Comparison of ENCODE assay signal across 10 cellular contexts in genomic region chr9:115944166-115944948, GRCh38.
DNase-seq lines count a peak whose midpoint lies in the region; ATAC-seq and TF ChIP-seq lines count a peak whose summit lies in the region.
"Had no signal": no experiment of that assay in that cellular context is flagged by ENCODE, and none has a peak within 500 bp of the region (broad histone marks: within the 10 kb centered on the region; RNA-seq: fewer than 3 reads in every experiment).

No MANE protein-coding gene starts in this region.

- no peaks in the 10 kb centered on the region for H3K9me3 ChIP-seq in breast epithelium
- H3K9me3 ChIP-seq in thymus (ENCODE audit: control insufficient read depth): no peaks in the 10 kb centered on the region

- H3K4me3 Mint-ChIP-seq in CD14-positive monocyte: no peak overlapping the region

- intact Hi-C loops in breast epithelium (cut with DNase I; ENCODE audit: low total_unique reads) (no loop called here), CD14-positive monocyte (cut with micrococcal nuclease) (no loop called here)

- H3K27ac ChIP-seq in breast epithelium (peak overlapping the region; percentile 77 to 87), thymus (ENCODE audit: low read depth) (peak overlapping the region; percentile 47)
- H3K27ac ChIP-seq: 22Rv1 had no signal

- H3K4me1 Mint-ChIP-seq in CD14-positive monocyte: no peaks in the 10 kb centered on the region

- H3K36me3 Mint-ChIP-seq in CD14-positive monocyte: no peaks in the 10 kb centered on the region

- 88% methylated on average over 10 of the region's 10 CpGs for WGBS in thymus

- TF ChIP-seq CTCF in breast epithelium (IDR thresholded peaks at IDR 0.05) (no peak), CD14-positive monocyte (IDR thresholded peaks at IDR 0.05) (no peak)

- H3K36me3 ChIP-seq in breast epithelium (no peaks in the 10 kb centered on the region), thymus (ENCODE audit: control insufficient read depth, insufficient read depth) (no peaks in the 10 kb centered on the region)

- H3K27me3 Mint-ChIP-seq in CD14-positive monocyte (ENCODE audit: low read depth in 3 of 3): peaks cover 0 to 2% (median 0%) of the 10 kb centered on the region in 3 donors

- no peak overlapping the region for H3K27ac Mint-ChIP-seq in CD14-positive monocyte

- H3K9me3 Mint-ChIP-seq in CD14-positive monocyte: peaks cover 0 to 7% (median 5%) of the 10 kb centered on the region in 7 donors

- peak overlapping the region in 1 of 3 donors; percentile 4 for H3K4me3 ChIP-seq in breast epithelium
- no peak overlapping the region for H3K4me3 ChIP-seq in thymus (ENCODE audit: low read length)

- TF ChIP-seq POLR2A in breast epithelium (IDR thresholded peaks at IDR 0.05): no peak

- DNase-seq in DMS 273 (lab: John Stamatoyannopoulos, UW; ENCODE audit: unreplicated experiment) (peak; percentile 9), DMS 273 treated with DMSO at 0.1 percent for 48 hours (lab: John Stamatoyannopoulos, UW) (no peak), breast epithelium (ENCODE audit: low spot score in 2 of 2) (peak; percentile 54 to 90), left lobe of liver (ENCODE audit: low spot score) (peak; percentile 50), CD14-positive monocyte (ENCODE audit: low spot score) (no peak), OCI-M2 (lab: John Stamatoyannopoulos, UW; ENCODE audit: unreplicated experiment) (no peak)
- DNase-seq: stimulated activated naive CD4-positive, alpha-beta T cell had no signal

- H3K4me1 ChIP-seq in breast epithelium (peaks cover 0 to 3% of the 10 kb centered on the region in 2 donors), thymus (ENCODE audit: control insufficient read depth, insufficient read depth, low read length) (no peaks in the 10 kb centered on the region)

- peak; percentile 69 for ATAC-seq in left lobe of liver
- ATAC-seq in HG02798 (IDR thresholded peaks at IDR 0.05; ENCODE audit: poor library complexity, unreplicated experiment): no peak

- H3K27me3 ChIP-seq in breast epithelium (no peaks in the 10 kb centered on the region), thymus (ENCODE audit: control insufficient read depth, insufficient read depth) (no peaks in the 10 kb centered on the region)

Comparison
In these comparisons a context has a peak if more than half of its experiments do, and no peak if none do; other contexts are left out.
1. DNase-seq: peak in DMS 273 (single experiment), breast epithelium (2 of 2) and left lobe of liver (single experiment); none in DMS 273 treated with DMSO at 0.1 percent for 48 hours (single experiment), CD14-positive monocyte (single experiment) and OCI-M2 (single experiment).